In genomic region chr7:121994625-121995410, GRCh38 we compare ENCODE assay signal across 8 cellular contexts.
DNase-seq lines count a peak whose midpoint lies in the region; ATAC-seq lines count a peak whose summit lies in the region.

No MANE protein-coding gene starts in this region.

- POLR2A ChIA-PET in CD4-positive, alpha-beta memory T cell (lab: Charles Lee; ENCODE audit: partially characterized antibody) = no interaction called here

- no peaks in the 10 kb centered on the region for H3K36me3 ChIP-seq in CD4-positive, alpha-beta memory T cell (ENCODE audit: insufficient read depth, low read length)

- no peak overlapping the region for H3K27ac ChIP-seq in CD4-positive, alpha-beta memory T cell (ENCODE audit: low read depth, low read length)

- H3K27me3 ChIP-seq in CD4-positive, alpha-beta memory T cell (ENCODE audit: insufficient read depth, low read length) = no peaks in the 10 kb centered on the region

- intact Hi-C loops in CD4-positive, alpha-beta memory T cell (cut with micrococcal nuclease) = no loop called here

- peak; percentile 98 for ATAC-seq in GM19035 (IDR thresholded peaks at IDR 0.05; ENCODE audit: unreplicated experiment)
- peak; percentile 95 for ATAC-seq in HG03103 (IDR thresholded peaks at IDR 0.05; ENCODE audit: low read depth, unreplicated experiment)

- H3K4me1 Mint-ChIP-seq in CD4-positive, alpha-beta memory T cell = no peaks in the 10 kb centered on the region

- H3K4me3 Mint-ChIP-seq in CD4-positive, alpha-beta memory T cell = no peak overlapping the region

- no peak overlapping the region for H3K27ac Mint-ChIP-seq in CD4-positive, alpha-beta memory T cell

- no peaks in the 10 kb centered on the region for H3K4me1 ChIP-seq in CD4-positive, alpha-beta memory T cell (ENCODE audit: insufficient read depth, low read length)

- H3K9me3 ChIP-seq in CD4-positive, alpha-beta memory T cell (ENCODE audit: control insufficient read depth in 1 of 2, low read length in 2 of 2) = no peaks in the 10 kb centered on the region

- no peaks in the 10 kb centered on the region for H3K27me3 Mint-ChIP-seq in CD4-positive, alpha-beta memory T cell

- no peaks in the 10 kb centered on the region for H3K9me3 Mint-ChIP-seq in CD4-positive, alpha-beta memory T cell

- H3K36me3 Mint-ChIP-seq in CD4-positive, alpha-beta memory T cell = no peaks in the 10 kb centered on the region

- peak in 4 of 5 donors; percentile 4 to 35 (median 8) for DNase-seq in CD4-positive, alpha-beta memory T cell
- DNase-seq in NCI-H2081 (lab: John Stamatoyannopoulos, UW) (peak; percentile 72 to 85), UCSD-AML1 (lab: John Stamatoyannopoulos, UW; ENCODE audit: unreplicated experiment) (peak; percentile 8), lung microvascular endothelial cell (ENCODE audit: low read depth in 2 of 2) (peak; percentile 79 to 82), stromal cell of bone marrow (ENCODE audit: low read depth) (peak; percentile 68)
- DNase-seq in effector CD4-positive, alpha-beta T cell = peak; percentile 3

- no peak overlapping the region for H3K4me3 ChIP-seq in CD4-positive, alpha-beta memory T cell (ENCODE audit: low read length in 2 of 2)

- CTCF ChIA-PET in CD4-positive, alpha-beta memory T cell (lab: Charles Lee; ENCODE audit: partially characterized antibody) = interaction anchor here (1.3 to 1.6 kb wide), 4 partner anchors 9 to 55 kb away, joined by 3 to 4 read pairs (median 4); no protein-coding TSS in a partner anchor

Comparison
In these comparisons a context has a peak if more than half of its experiments do, and no peak if none do; other contexts are left out.
1. DNase-seq: peak in every context shown above with its lines; median percentile 80 in lung microvascular endothelial cell; 78 in NCI-H2081; 68 in stromal cell of bone marrow; 8 in CD4-positive, alpha-beta memory T cell; 8 in UCSD-AML1; 3 in effector CD4-positive, alpha-beta T cell.